Comparison of ENCODE assay signal across 10 cellular contexts in the genomic region with DNA sequence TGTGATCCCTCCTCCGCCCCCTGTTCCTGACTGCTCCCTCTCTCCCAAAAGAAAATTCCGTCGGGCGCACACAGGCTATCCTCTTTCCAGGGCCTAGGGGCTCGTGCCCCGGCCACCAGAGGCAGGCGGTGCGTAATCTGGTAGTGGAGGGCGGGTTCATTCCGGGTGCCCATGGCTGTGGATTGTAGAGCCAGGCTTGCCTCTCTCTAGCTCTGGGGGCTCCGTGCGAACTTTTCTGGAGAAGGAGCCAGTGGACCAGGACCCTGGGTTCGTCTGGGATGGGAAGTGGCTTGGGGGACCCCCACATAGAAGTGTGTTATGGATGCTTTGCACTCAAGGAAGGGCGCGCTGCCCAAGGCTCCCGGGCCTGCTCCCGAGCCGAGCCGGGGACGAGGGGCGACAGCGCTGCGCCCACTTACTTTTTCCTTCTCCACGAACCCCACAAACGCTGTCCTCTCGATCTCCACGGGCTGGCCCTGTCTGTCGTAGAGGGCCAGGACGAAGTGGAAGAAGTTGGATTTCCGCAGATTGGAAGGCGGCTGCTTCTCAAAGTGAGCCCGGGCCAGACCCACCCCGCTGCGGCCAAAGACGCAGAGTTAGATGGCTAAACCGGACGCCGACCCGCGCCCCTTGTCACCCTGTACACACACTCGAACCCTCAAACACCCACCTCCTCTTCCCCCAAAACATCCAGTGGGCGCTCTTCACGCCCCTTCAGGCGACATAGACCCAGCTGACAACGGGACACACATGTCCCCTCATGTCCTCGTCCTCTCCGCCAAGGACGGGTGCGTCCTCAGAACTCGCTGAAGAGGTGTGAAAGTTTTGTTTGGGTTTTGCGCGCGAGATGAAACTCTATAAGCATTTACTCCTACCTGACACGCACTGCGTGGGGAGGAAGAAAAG. TPM values are rescaled to one million over a fixed set of nuclear protein-coding genes. Genes with fewer than 3 reads are reported as not detected.
DNase-seq lines count a peak whose midpoint lies in the region; ATAC-seq and TF ChIP-seq lines count a peak whose summit lies in the region.
"Had no signal": no experiment of that assay in that cellular context is flagged by ENCODE, and none has a peak within 500 bp of the region (broad histone marks: within the 10 kb centered on the region; RNA-seq: fewer than 3 reads in every experiment).

No MANE protein-coding gene starts in this region.

- H3K27me3 ChIP-seq in duodenal mucosa (ENCODE audit: control insufficient read depth in 1 of 2, insufficient read depth in 2 of 2, low read length in 2 of 2) (peaks cover 45 to 59% of the 10 kb centered on the region in 2 donors), neural progenitor cell (peaks cover 92% of the 10 kb centered on the region)

- DNase-seq in AG09309 (ENCODE audit: low read depth) (no peak), neural progenitor cell (ENCODE audit: low spot score) (peak; percentile 69), NCI-H2171 treated with DMSO at 0.1 percent for 48 hours (lab: John Stamatoyannopoulos, UW) (no peak)
- no peak for DNase-seq in stimulated activated CD4-positive, alpha-beta T cell treated with anti-CD3 and anti-CD28 coated beads, Interleukin-2, amount 100 ng/mL, for 24 hours
- DNase-seq: activated CD4-positive, alpha-beta T cell treated with anti-CD3 and anti-CD28 coated beads for 36 hours; NCI-H1105 had no signal

- CTCF ChIA-PET in HEK293 (lab: Yijun Ruan, JAX) = no interaction called here

- H3K9me3 Mint-ChIP-seq in neural progenitor cell = no peaks in the 10 kb centered on the region

- H3K4me3 ChIP-seq in AG09309 (ENCODE audit: control insufficient read depth, low read depth, low read length) (peak overlapping the region; percentile 52), HEK293 (ENCODE audit: low read depth, low read length) (no peak overlapping the region), duodenal mucosa (ENCODE audit: low read depth in 1 of 2, low read length in 2 of 2) (peak overlapping the region; percentile 10 to 60), neural progenitor cell (peak overlapping the region; percentile 25)

- H3K9me3 ChIP-seq in HEK293 (ENCODE audit: control insufficient read depth, insufficient read depth, low read depth, low read length) (no peaks in the 10 kb centered on the region), duodenal mucosa (ENCODE audit: control insufficient read depth in 1 of 2, low read length in 2 of 2) (no peaks in the 10 kb centered on the region), neural progenitor cell (ENCODE audit: low read depth) (no peaks in the 10 kb centered on the region)

- peaks cover 49% of the 10 kb centered on the region for H3F3A ChIP-seq in neural progenitor cell (ENCODE audit: low read depth)

- ATAC-seq in GM18520 (IDR thresholded peaks at IDR 0.05; ENCODE audit: unreplicated experiment) = no peak
- no peak for ATAC-seq in HG03039 (IDR thresholded peaks at IDR 0.05; ENCODE audit: unreplicated experiment)
- ATAC-seq: activated CD4-positive, alpha-beta T cell treated with anti-CD3 and anti-CD28 coated beads for 36 hours had no signal

- no peak overlapping the region for H3K27ac ChIP-seq in HEK293 (ENCODE audit: extremely low read depth, low read depth, low read length)
- H3K27ac ChIP-seq in duodenal mucosa (ENCODE audit: low read depth, low read length) = peak overlapping the region; percentile 20
- H3K27ac ChIP-seq in neural progenitor cell = no peak overlapping the region

- H3K79me2 ChIP-seq in neural progenitor cell (ENCODE audit: low read depth) = no peaks in the 10 kb centered on the region

- peak overlapping the region; percentile 53 for H3K4me2 ChIP-seq in neural progenitor cell

- no peaks in the 10 kb centered on the region for H3K36me3 Mint-ChIP-seq in neural progenitor cell

- peaks cover 14% of the 10 kb centered on the region for H3K4me1 ChIP-seq in HEK293 (ENCODE audit: control insufficient read depth, insufficient read depth, low read length)
- peaks cover 0 to 13% of the 10 kb centered on the region in 2 donors for H3K4me1 ChIP-seq in duodenal mucosa (ENCODE audit: control insufficient read depth in 1 of 2, insufficient read depth in 2 of 2, low read length in 2 of 2)
- H3K4me1 ChIP-seq in neural progenitor cell = peaks cover 40% of the 10 kb centered on the region

- POLR2A ChIA-PET in HEK293 (lab: Yijun Ruan, JAX) = no interaction called here

- TF ChIP-seq CTCF in AG09309 (IDR thresholded peaks at IDR 0.05; ENCODE audit: control insufficient read depth, insufficient read depth, low read depth, low read length, missing control alignments) (no peak), HEK293 (tag by site-specific recombination; IDR thresholded peaks at IDR 0.05) (no peak), neural progenitor cell (IDR thresholded peaks at IDR 0.05) (no peak)

- H3K27ac Mint-ChIP-seq in neural progenitor cell = no peak overlapping the region
- H3K27ac Mint-ChIP-seq: activated CD4-positive, alpha-beta T cell treated with anti-CD3 and anti-CD28 coated beads for 36 hours had no signal

- H2AFZ ChIP-seq in neural progenitor cell (replicated peaks) = no peak overlapping the region

- H3K36me3 ChIP-seq in HEK293 (ENCODE audit: control insufficient read depth in 2 of 2, insufficient read depth in 1 of 2, low read length in 2 of 2) (no peaks in the 10 kb centered on the region), duodenal mucosa (ENCODE audit: control insufficient read depth in 1 of 2, insufficient read depth in 2 of 2, low read length in 2 of 2) (no peaks in the 10 kb centered on the region), neural progenitor cell (no peaks in the 10 kb centered on the region)

- H3K9ac ChIP-seq in duodenal mucosa (ENCODE audit: low read depth in 1 of 2, low read length in 2 of 2) (no peak overlapping the region), neural progenitor cell (no peak overlapping the region)

- peaks cover 24% of the 10 kb centered on the region for H3K27me3 Mint-ChIP-seq in neural progenitor cell (ENCODE audit: insufficient read depth, low read depth)

- H4K20me1 ChIP-seq in neural progenitor cell (ENCODE audit: low read depth) = peaks cover 46% of the 10 kb centered on the region

- peaks cover 58% of the 10 kb centered on the region for H3K4me1 Mint-ChIP-seq in neural progenitor cell

- peak overlapping the region; percentile 86 for H3K4me3 Mint-ChIP-seq in neural progenitor cell

TF ChIP-seq in HEK293, 187 proteins besides CTCF, POLR2A, EP300 and RAD21:
- TF ChIP-seq, protein P1, sequence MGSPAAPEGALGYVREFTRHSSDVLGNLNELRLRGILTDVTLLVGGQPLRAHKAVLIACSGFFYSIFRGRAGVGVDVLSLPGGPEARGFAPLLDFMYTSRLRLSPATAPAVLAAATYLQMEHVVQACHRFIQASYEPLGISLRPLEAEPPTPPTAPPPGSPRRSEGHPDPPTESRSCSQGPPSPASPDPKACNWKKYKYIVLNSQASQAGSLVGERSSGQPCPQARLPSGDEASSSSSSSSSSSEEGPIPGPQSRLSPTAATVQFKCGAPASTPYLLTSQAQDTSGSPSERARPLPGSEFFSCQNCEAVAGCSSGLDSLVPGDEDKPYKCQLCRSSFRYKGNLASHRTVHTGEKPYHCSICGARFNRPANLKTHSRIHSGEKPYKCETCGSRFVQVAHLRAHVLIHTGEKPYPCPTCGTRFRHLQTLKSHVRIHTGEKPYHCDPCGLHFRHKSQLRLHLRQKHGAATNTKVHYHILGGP (tag by site-specific recombination; IDR thresholded peaks at IDR 0.05) = no peak
- peak; percentile 6; the same call in 1 of the 2 replicates for TF ChIP-seq ZNF202 (tag by site-specific recombination; IDR thresholded peaks at IDR 0.05; ENCODE audit: borderline replicate concordance)
TF ChIP-seq in HEK293: peak in this region for 1.

RNA-seq across cellular contexts. Expression of gene EBF1, which starts 2.9 kb away (rescaled TPM):
- 0.19 and 0.56 TPM in 2 replicates for total RNA-seq in neural progenitor cell (ENCODE audit: low replicate concordance)
